ENCODE assay signal across 1 cellular context in the genomic region with DNA sequence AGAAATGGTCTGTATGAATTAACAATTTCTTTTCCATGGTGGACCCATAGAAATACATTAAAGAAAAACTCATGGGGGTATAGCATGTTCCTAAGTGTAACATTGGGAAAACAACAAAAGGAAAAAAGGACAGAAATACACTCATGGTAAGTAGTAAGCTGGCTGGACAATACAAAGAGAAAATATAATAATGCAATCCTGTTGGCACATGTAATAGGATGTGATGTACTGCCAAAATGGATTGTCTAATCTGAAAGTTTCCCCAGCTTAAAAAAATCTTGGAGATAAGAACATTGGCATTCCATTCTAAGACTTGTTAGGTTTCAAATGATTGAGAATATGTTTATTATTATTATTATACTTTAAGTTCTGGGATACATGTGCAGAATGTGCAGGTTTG.
TF ChIP-seq lines count a peak whose summit lies in the region.

No MANE protein-coding gene starts in this region.

TF ChIP-seq in HepG2, 621 proteins besides CTCF, POLR2A, EP300 and RAD21:
- TF ChIP-seq, protein P1, sequence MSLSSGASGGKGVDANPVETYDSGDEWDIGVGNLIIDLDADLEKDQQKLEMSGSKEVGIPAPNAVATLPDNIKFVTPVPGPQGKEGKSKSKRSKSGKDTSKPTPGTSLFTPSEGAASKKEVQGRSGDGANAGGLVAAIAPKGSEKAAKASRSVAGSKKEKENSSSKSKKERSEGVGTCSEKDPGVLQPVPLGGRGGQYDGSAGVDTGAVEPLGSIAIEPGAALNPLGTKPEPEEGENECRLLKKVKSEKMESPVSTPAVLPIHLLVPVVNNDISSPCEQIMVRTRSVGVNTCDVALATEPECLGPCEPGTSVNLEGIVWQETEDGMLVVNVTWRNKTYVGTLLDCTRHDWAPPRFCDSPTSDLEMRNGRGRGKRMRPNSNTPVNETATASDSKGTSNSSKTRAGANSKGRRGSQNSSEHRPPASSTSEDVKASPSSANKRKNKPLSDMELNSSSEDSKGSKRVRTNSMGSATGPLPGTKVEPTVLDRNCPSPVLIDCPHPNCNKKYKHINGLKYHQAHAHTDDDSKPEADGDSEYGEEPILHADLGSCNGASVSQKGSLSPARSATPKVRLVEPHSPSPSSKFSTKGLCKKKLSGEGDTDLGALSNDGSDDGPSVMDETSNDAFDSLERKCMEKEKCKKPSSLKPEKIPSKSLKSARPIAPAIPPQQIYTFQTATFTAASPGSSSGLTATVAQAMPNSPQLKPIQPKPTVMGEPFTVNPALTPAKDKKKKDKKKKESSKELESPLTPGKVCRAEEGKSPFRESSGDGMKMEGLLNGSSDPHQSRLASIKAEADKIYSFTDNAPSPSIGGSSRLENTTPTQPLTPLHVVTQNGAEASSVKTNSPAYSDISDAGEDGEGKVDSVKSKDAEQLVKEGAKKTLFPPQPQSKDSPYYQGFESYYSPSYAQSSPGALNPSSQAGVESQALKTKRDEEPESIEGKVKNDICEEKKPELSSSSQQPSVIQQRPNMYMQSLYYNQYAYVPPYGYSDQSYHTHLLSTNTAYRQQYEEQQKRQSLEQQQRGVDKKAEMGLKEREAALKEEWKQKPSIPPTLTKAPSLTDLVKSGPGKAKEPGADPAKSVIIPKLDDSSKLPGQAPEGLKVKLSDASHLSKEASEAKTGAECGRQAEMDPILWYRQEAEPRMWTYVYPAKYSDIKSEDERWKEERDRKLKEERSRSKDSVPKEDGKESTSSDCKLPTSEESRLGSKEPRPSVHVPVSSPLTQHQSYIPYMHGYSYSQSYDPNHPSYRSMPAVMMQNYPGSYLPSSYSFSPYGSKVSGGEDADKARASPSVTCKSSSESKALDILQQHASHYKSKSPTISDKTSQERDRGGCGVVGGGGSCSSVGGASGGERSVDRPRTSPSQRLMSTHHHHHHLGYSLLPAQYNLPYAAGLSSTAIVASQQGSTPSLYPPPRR (CRISPR knock-in tag; IDR thresholded peaks at IDR 0.05; ENCODE audit: borderline replicate concordance) = no peak
- TF ChIP-seq ZNF644 (CRISPR knock-in tag; IDR thresholded peaks at IDR 0.05; ENCODE audit: low read depth) (no peak), ATM (IDR thresholded peaks at IDR 0.05; ENCODE audit: borderline replicate concordance) (no peak), RXRA (CRISPR knock-in tag; IDR thresholded peaks at IDR 0.05) (no peak), HMG20A (CRISPR knock-in tag; IDR thresholded peaks at IDR 0.05; ENCODE audit: borderline replicate concordance) (no peak), CREB1 (IDR thresholded peaks at IDR 0.05) (no peak), CREB1 (CRISPR knock-in tag; IDR thresholded peaks at IDR 0.05) (no peak), ZBTB7B (CRISPR knock-in tag; IDR thresholded peaks at IDR 0.05) (no peak), DNMT3B (CRISPR knock-in tag; conservative IDR thresholded peaks at IDR 0.05) (no peak), ZNF841 (CRISPR knock-in tag; IDR thresholded peaks at IDR 0.05; ENCODE audit: borderline replicate concordance) (no peak), U2AF2 (IDR thresholded peaks at IDR 0.05; ENCODE audit: low read depth, low read length) (no peak), ZNF230 (CRISPR knock-in tag; IDR thresholded peaks at IDR 0.05) (no peak), ZKSCAN8 (CRISPR knock-in tag; IDR thresholded peaks at IDR 0.05; ENCODE audit: borderline replicate concordance) (no peak)
- TF ChIP-seq, protein P2, sequence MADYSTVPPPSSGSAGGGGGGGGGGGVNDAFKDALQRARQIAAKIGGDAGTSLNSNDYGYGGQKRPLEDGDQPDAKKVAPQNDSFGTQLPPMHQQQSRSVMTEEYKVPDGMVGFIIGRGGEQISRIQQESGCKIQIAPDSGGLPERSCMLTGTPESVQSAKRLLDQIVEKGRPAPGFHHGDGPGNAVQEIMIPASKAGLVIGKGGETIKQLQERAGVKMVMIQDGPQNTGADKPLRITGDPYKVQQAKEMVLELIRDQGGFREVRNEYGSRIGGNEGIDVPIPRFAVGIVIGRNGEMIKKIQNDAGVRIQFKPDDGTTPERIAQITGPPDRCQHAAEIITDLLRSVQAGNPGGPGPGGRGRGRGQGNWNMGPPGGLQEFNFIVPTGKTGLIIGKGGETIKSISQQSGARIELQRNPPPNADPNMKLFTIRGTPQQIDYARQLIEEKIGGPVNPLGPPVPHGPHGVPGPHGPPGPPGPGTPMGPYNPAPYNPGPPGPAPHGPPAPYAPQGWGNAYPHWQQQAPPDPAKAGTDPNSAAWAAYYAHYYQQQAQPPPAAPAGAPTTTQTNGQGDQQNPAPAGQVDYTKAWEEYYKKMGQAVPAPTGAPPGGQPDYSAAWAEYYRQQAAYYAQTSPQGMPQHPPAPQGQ (CRISPR knock-in tag; IDR thresholded peaks at IDR 0.05; ENCODE audit: borderline replicate concordance) = no peak
- TF ChIP-seq, protein P3, sequence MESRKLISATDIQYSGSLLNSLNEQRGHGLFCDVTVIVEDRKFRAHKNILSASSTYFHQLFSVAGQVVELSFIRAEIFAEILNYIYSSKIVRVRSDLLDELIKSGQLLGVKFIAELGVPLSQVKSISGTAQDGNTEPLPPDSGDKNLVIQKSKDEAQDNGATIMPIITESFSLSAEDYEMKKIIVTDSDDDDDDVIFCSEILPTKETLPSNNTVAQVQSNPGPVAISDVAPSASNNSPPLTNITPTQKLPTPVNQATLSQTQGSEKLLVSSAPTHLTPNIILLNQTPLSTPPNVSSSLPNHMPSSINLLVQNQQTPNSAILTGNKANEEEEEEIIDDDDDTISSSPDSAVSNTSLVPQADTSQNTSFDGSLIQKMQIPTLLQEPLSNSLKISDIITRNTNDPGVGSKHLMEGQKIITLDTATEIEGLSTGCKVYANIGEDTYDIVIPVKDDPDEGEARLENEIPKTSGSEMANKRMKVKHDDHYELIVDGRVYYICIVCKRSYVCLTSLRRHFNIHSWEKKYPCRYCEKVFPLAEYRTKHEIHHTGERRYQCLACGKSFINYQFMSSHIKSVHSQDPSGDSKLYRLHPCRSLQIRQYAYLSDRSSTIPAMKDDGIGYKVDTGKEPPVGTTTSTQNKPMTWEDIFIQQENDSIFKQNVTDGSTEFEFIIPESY (CRISPR knock-in tag; IDR thresholded peaks at IDR 0.05) = no peak
- TF ChIP-seq, protein P4, sequence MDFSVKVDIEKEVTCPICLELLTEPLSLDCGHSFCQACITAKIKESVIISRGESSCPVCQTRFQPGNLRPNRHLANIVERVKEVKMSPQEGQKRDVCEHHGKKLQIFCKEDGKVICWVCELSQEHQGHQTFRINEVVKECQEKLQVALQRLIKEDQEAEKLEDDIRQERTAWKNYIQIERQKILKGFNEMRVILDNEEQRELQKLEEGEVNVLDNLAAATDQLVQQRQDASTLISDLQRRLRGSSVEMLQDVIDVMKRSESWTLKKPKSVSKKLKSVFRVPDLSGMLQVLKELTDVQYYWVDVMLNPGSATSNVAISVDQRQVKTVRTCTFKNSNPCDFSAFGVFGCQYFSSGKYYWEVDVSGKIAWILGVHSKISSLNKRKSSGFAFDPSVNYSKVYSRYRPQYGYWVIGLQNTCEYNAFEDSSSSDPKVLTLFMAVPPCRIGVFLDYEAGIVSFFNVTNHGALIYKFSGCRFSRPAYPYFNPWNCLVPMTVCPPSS (IDR thresholded peaks at IDR 0.05) = no peak
- TF ChIP-seq, protein P5, sequence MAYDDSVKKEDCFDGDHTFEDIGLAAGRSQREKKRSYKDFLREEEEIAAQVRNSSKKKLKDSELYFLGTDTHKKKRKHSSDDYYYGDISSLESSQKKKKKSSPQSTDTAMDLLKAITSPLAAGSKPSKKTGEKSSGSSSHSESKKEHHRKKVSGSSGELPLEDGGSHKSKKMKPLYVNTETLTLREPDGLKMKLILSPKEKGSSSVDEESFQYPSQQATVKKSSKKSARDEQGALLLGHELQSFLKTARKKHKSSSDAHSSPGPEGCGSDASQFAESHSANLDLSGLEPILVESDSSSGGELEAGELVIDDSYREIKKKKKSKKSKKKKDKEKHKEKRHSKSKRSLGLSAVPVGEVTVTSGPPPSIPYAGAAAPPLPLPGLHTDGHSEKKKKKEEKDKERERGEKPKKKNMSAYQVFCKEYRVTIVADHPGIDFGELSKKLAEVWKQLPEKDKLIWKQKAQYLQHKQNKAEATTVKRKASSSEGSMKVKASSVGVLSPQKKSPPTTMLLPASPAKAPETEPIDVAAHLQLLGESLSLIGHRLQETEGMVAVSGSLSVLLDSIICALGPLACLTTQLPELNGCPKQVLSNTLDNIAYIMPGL (CRISPR knock-in tag; IDR thresholded peaks at IDR 0.05; ENCODE audit: borderline replicate concordance in 1 of 2, low read depth in 1 of 2) = no peak
- TF ChIP-seq, protein P6, sequence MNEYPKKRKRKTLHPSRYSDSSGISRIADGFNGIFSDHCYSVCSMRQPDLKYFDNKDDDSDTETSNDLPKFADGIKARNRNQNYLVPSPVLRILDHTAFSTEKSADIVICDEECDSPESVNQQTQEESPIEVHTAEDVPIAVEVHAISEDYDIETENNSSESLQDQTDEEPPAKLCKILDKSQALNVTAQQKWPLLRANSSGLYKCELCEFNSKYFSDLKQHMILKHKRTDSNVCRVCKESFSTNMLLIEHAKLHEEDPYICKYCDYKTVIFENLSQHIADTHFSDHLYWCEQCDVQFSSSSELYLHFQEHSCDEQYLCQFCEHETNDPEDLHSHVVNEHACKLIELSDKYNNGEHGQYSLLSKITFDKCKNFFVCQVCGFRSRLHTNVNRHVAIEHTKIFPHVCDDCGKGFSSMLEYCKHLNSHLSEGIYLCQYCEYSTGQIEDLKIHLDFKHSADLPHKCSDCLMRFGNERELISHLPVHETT (CRISPR knock-in tag; conservative IDR thresholded peaks at IDR 0.05) = no peak
